Comparison of ENCODE assay signal across 12 cellular contexts in the genomic region with DNA sequence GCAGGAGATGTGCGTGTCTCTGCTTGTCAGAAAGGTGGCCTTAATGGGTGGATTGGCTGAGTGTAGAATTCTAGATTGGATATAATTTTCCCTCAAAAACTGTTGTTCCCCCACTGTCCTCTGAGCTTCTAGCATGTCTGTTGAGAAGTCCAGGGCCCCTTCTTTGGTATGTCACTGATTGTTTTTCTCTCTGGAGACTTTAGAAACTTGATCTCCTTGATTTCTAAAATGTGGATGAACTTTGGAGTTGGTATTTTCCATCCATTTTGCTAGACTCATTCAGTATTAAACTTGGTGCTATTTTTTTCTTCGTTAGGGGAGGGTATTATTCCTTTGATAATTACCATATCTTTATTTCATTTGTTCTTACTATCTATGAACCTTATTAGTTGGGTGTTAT.
A peak's percentile ranks its signal among the peaks of the same experiment; 100 is the strongest.
DNase-seq lines count a peak whose midpoint lies in the region; ATAC-seq and TF ChIP-seq lines count a peak whose summit lies in the region.
"Had no signal": no experiment of that assay in that cellular context is flagged by ENCODE, and none has a peak within 500 bp of the region (broad histone marks: within the 10 kb centered on the region; RNA-seq: fewer than 3 reads in every experiment).

No MANE protein-coding gene starts in this region.

- no peak overlapping the region for H3K27ac ChIP-seq in CD8-positive, alpha-beta T cell (ENCODE audit: low read depth, low read length)
- H3K27ac ChIP-seq: ascending aorta had no signal

- no peak overlapping the region for H3K4me3 ChIP-seq in CD8-positive, alpha-beta T cell (ENCODE audit: low read depth, low read length)
- H3K4me3 ChIP-seq: ascending aorta had no signal

- H3K9me3 Mint-ChIP-seq in CD14-positive monocyte = no peaks in the 10 kb centered on the region
- H3K9me3 Mint-ChIP-seq in CD8-positive, alpha-beta T cell = no peaks in the 10 kb centered on the region
- no peaks in the 10 kb centered on the region for H3K9me3 Mint-ChIP-seq in WTC11
- no peaks in the 10 kb centered on the region for H3K9me3 Mint-ChIP-seq in naive B cell

- H3K36me3 Mint-ChIP-seq in CD14-positive monocyte = peaks cover 0 to 6% of the 10 kb centered on the region in 2 donors
- peaks cover 4% of the 10 kb centered on the region for H3K36me3 Mint-ChIP-seq in CD8-positive, alpha-beta T cell
- no peaks in the 10 kb centered on the region for H3K36me3 Mint-ChIP-seq in WTC11
- H3K36me3 Mint-ChIP-seq in naive B cell = no peaks in the 10 kb centered on the region

- CTCF ChIA-PET in CD8-positive, alpha-beta T cell (lab: Charles Lee) = no interaction called here
- CTCF ChIA-PET in WTC11 (lab: Charles Lee) = no interaction called here

- no peaks in the 10 kb centered on the region for H3K27me3 ChIP-seq in CD8-positive, alpha-beta T cell (ENCODE audit: insufficient read depth, low read length)
- H3K27me3 ChIP-seq: ascending aorta had no signal

- H3K4me1 ChIP-seq in CD8-positive, alpha-beta T cell (ENCODE audit: insufficient read depth, low read length) = peaks cover 37% of the 10 kb centered on the region

- intact Hi-C loops in CD14-positive monocyte (cut with micrococcal nuclease) = no loop called here
- intact Hi-C loops in CD8-positive, alpha-beta T cell (cut with DNase I, micrococcal nuclease) = no loop called here

- H3K27me3 Mint-ChIP-seq in CD14-positive monocyte (ENCODE audit: low read depth in 3 of 3) (no peaks in the 10 kb centered on the region), WTC11 (ENCODE audit: low read depth) (no peaks in the 10 kb centered on the region), naive B cell (no peaks in the 10 kb centered on the region)
- H3K27me3 Mint-ChIP-seq in CD8-positive, alpha-beta T cell (ENCODE audit: low read depth) = no peaks in the 10 kb centered on the region

- H3K4me3 Mint-ChIP-seq in CD14-positive monocyte (no peak overlapping the region), WTC11 (no peak overlapping the region), naive B cell (peak overlapping the region in 7 of 8 donors; percentile 7 to 78 (median 68))
- H3K4me3 Mint-ChIP-seq in CD8-positive, alpha-beta T cell = peak overlapping the region; percentile 2

- TF ChIP-seq CTCF in CD14-positive monocyte (IDR thresholded peaks at IDR 0.05) = no peak
- no peak for TF ChIP-seq CTCF in CD8-positive, alpha-beta T cell (IDR thresholded peaks at IDR 0.05)
- no peak for TF ChIP-seq CTCF in WTC11 (IDR thresholded peaks at IDR 0.05)
- TF ChIP-seq CTCF in GM20000 (IDR thresholded peaks at IDR 0.05; ENCODE audit: extremely low read depth, missing control alignments) = no peak

- H3K27ac Mint-ChIP-seq in CD14-positive monocyte = peak overlapping the region in 4 of 7 donors; percentile 2 to 58 (median 34)
- peak overlapping the region; percentile 3 for H3K27ac Mint-ChIP-seq in CD8-positive, alpha-beta T cell
- peak overlapping the region; percentile 32 for H3K27ac Mint-ChIP-seq in WTC11
- H3K27ac Mint-ChIP-seq in naive B cell = peak overlapping the region; percentile 4 to 94 (median 89)

- DNase-seq in CD14-positive monocyte (ENCODE audit: low spot score) (no peak), WTC11 (ENCODE audit: low spot score) (no peak), naive B cell (no peak), GM20000 (ENCODE audit: low spot score) (no peak), anterior cingulate cortex (lab: John Stamatoyannopoulos, UW) (no peak)
- DNase-seq in CD8-positive, alpha-beta T cell = no peak
- DNase-seq: effector CD8-positive, alpha-beta T cell; MV-4-11; NCI-H510A; stimulated activated CD8-positive, alpha-beta memory T cell treated with anti-CD3 and anti-CD28 coated beads, Interleukin-4, amount 100 ng/mL, for 48 hours had no signal

- H3K4me1 Mint-ChIP-seq in CD14-positive monocyte (peaks cover 47% of the 10 kb centered on the region), WTC11 (peaks cover 92% of the 10 kb centered on the region), naive B cell (peaks cover 82 to 96% (median 88%) of the 10 kb centered on the region in 3 donors)
- peaks cover 94% of the 10 kb centered on the region for H3K4me1 Mint-ChIP-seq in CD8-positive, alpha-beta T cell (ENCODE audit: low read depth)

- POLR2A ChIA-PET in CD8-positive, alpha-beta T cell (lab: Charles Lee) = no interaction called here
- POLR2A ChIA-PET in WTC11 (lab: Charles Lee) = no interaction called here

- no peak for ATAC-seq in CD8-positive, alpha-beta T cell
- ATAC-seq in WTC11 (no peak), naive B cell (ENCODE audit: low read depth in 2 of 2) (no peak), HG03565 (IDR thresholded peaks at IDR 0.05; ENCODE audit: unreplicated experiment) (no peak)

- no peaks in the 10 kb centered on the region for H3K9me3 ChIP-seq in CD8-positive, alpha-beta T cell (ENCODE audit: low read length)
- H3K9me3 ChIP-seq: ascending aorta had no signal

- no peaks in the 10 kb centered on the region for H3K36me3 ChIP-seq in CD8-positive, alpha-beta T cell (ENCODE audit: insufficient read depth, low read length)
- H3K36me3 ChIP-seq: ascending aorta had no signal

TF ChIP-seq in WTC11, 78 proteins besides CTCF, POLR2A, EP300 and RAD21:
- TF ChIP-seq ELF4 (CRISPR knock-in tag; IDR thresholded peaks at IDR 0.05; ENCODE audit: low read depth) = no peak
- no peak for TF ChIP-seq SMAD3 (CRISPR knock-in tag; IDR thresholded peaks at IDR 0.05; ENCODE audit: borderline replicate concordance)
- TF ChIP-seq, protein P1, sequence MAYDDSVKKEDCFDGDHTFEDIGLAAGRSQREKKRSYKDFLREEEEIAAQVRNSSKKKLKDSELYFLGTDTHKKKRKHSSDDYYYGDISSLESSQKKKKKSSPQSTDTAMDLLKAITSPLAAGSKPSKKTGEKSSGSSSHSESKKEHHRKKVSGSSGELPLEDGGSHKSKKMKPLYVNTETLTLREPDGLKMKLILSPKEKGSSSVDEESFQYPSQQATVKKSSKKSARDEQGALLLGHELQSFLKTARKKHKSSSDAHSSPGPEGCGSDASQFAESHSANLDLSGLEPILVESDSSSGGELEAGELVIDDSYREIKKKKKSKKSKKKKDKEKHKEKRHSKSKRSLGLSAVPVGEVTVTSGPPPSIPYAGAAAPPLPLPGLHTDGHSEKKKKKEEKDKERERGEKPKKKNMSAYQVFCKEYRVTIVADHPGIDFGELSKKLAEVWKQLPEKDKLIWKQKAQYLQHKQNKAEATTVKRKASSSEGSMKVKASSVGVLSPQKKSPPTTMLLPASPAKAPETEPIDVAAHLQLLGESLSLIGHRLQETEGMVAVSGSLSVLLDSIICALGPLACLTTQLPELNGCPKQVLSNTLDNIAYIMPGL (CRISPR knock-in tag; IDR thresholded peaks at IDR 0.05) = no peak
- no peak for TF ChIP-seq NR2C2 (CRISPR knock-in tag; IDR thresholded peaks at IDR 0.05)
- no peak for TF ChIP-seq ZNF317 (CRISPR knock-in tag; IDR thresholded peaks at IDR 0.05; ENCODE audit: borderline replicate concordance, low read depth)
- TF ChIP-seq OVOL2 (CRISPR knock-in tag; IDR thresholded peaks at IDR 0.05; ENCODE audit: borderline replicate concordance) = no peak
- TF ChIP-seq SP1 (CRISPR knock-in tag; conservative IDR thresholded peaks at IDR 0.05) = no peak
- TF ChIP-seq, protein P2, sequence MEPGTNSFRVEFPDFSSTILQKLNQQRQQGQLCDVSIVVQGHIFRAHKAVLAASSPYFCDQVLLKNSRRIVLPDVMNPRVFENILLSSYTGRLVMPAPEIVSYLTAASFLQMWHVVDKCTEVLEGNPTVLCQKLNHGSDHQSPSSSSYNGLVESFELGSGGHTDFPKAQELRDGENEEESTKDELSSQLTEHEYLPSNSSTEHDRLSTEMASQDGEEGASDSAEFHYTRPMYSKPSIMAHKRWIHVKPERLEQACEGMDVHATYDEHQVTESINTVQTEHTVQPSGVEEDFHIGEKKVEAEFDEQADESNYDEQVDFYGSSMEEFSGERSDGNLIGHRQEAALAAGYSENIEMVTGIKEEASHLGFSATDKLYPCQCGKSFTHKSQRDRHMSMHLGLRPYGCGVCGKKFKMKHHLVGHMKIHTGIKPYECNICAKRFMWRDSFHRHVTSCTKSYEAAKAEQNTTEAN (CRISPR knock-in tag; IDR thresholded peaks at IDR 0.05) = no peak
- no peak for TF ChIP-seq CREB1 (CRISPR knock-in tag; IDR thresholded peaks at IDR 0.05)
- no peak for TF ChIP-seq ZBTB21 (CRISPR knock-in tag; IDR thresholded peaks at IDR 0.05; ENCODE audit: borderline replicate concordance)
- no peak for TF ChIP-seq SOX15 (CRISPR knock-in tag; IDR thresholded peaks at IDR 0.05)
- no peak for TF ChIP-seq MYBL2 (CRISPR knock-in tag; IDR thresholded peaks at IDR 0.05)
- TF ChIP-seq, protein P3, sequence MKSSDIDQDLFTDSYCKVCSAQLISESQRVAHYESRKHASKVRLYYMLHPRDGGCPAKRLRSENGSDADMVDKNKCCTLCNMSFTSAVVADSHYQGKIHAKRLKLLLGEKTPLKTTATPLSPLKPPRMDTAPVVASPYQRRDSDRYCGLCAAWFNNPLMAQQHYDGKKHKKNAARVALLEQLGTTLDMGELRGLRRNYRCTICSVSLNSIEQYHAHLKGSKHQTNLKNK (CRISPR knock-in tag; IDR thresholded peaks at IDR 0.05) = no peak
- TF ChIP-seq, protein P4, sequence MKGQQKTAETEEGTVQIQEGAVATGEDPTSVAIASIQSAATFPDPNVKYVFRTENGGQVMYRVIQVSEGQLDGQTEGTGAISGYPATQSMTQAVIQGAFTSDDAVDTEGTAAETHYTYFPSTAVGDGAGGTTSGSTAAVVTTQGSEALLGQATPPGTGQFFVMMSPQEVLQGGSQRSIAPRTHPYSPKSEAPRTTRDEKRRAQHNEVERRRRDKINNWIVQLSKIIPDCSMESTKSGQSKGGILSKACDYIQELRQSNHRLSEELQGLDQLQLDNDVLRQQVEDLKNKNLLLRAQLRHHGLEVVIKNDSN (CRISPR knock-in tag; IDR thresholded peaks at IDR 0.05) = no peak
- no peak for TF ChIP-seq ZNF416 (CRISPR knock-in tag; IDR thresholded peaks at IDR 0.05)

Comparison
In these comparisons a context has a peak if more than half of its experiments do, and no peak if none do; other contexts are left out.
1. H3K27ac Mint-ChIP-seq: peak in every context shown above with its lines; median percentile 89 in naive B cell; 34 in CD14-positive monocyte; 32 in WTC11; 3 in CD8-positive, alpha-beta T cell.
2. H3K4me3 Mint-ChIP-seq: peak in CD8-positive, alpha-beta T cell (single experiment) and naive B cell (7 of 8); none in CD14-positive monocyte (0 of 2) and WTC11 (single experiment).